In genomic region chr4:168560184-168560834, GRCh38 we compare ENCODE assay signal across 9 cellular contexts.
DNase-seq lines count a peak whose midpoint lies in the region; ATAC-seq and TF ChIP-seq lines count a peak whose summit lies in the region.
"Had no signal": no experiment of that assay in that cellular context is flagged by ENCODE, and none has a peak within 500 bp of the region (broad histone marks: within the 10 kb centered on the region; RNA-seq: fewer than 3 reads in every experiment).

No MANE protein-coding gene starts in this region.

- peak overlapping the region; percentile 45 for H3K4me2 ChIP-seq in PC-9

- ATAC-seq in stimulated activated effector memory CD8-positive, alpha-beta T cell treated with anti-CD3 and anti-CD28 coated beads, Interleukin-12 subunit alpha, Interleukin-12 subunit beta, amount 100 ng/mL, for 72 hours, result peak; percentile 47

- no peak overlapping the region for H3K4me3 ChIP-seq in PC-9

- no peaks in the 10 kb centered on the region for H3K79me2 ChIP-seq in PC-9 (ENCODE audit: low read depth)

- H3K36me3 ChIP-seq in PC-9 (ENCODE audit: low read depth), result no peaks in the 10 kb centered on the region

- H3K4me3 Mint-ChIP-seq in stimulated activated effector memory CD8-positive, alpha-beta T cell treated with anti-CD3 and anti-CD28 coated beads, Interleukin-12 subunit alpha, Interleukin-12 subunit beta, amount 100 ng/mL, for 72 hours, result no peak overlapping the region

- H3K27me3 ChIP-seq in PC-9 (ENCODE audit: insufficient read depth, low read depth), result no peaks in the 10 kb centered on the region

- no peaks in the 10 kb centered on the region for H3K9me3 Mint-ChIP-seq in stimulated activated effector memory CD8-positive, alpha-beta T cell treated with anti-CD3 and anti-CD28 coated beads, Interleukin-12 subunit alpha, Interleukin-12 subunit beta, amount 100 ng/mL, for 72 hours

- CTCF ChIA-PET in PC-9 (lab: Charles Lee), result interaction anchor here (0.6 kb wide), 1 partner anchor 95 kb away, joined by 3 read pairs; no protein-coding TSS in a partner anchor

- peaks cover 47% of the 10 kb centered on the region for H3K4me1 ChIP-seq in PC-9 (replicated peaks; ENCODE audit: insufficient read depth)

- H3F3A ChIP-seq in PC-9 (ENCODE audit: insufficient read depth, low read depth), result peaks cover 19% of the 10 kb centered on the region; the same call in 1 of the 2 replicates

- no peak overlapping the region for H2AFZ ChIP-seq in PC-9

- intact Hi-C loops in PC-9 (cut with micrococcal nuclease; ENCODE audit: unreplicated experiment), result loop anchor here (1.0 to 2.0 kb wide), 4 partner anchors 24 to 74 kb away; no protein-coding TSS in a partner anchor

- H3K36me3 Mint-ChIP-seq in stimulated activated effector memory CD8-positive, alpha-beta T cell treated with anti-CD3 and anti-CD28 coated beads, Interleukin-12 subunit alpha, Interleukin-12 subunit beta, amount 100 ng/mL, for 72 hours, result no peaks in the 10 kb centered on the region

- no peaks in the 10 kb centered on the region; the same call in 1 of the 2 replicates for H3K9me3 ChIP-seq in PC-9 (ENCODE audit: insufficient read depth, low read depth)

- POLR2A ChIA-PET in PC-9 (lab: Charles Lee; ENCODE audit: unreplicated experiment), result interaction anchor here (0.5 to 1.1 kb wide), 6 partner anchors 18 to 699 kb away, joined by 3 to 11 read pairs (median 6); partner anchors contain the start of gene CBR4

- no peaks in the 10 kb centered on the region for H3K4me1 Mint-ChIP-seq in stimulated activated effector memory CD8-positive, alpha-beta T cell treated with anti-CD3 and anti-CD28 coated beads, Interleukin-12 subunit alpha, Interleukin-12 subunit beta, amount 100 ng/mL, for 72 hours

- peak overlapping the region; percentile 80 for H3K27ac ChIP-seq in PC-9

- no peak overlapping the region for H3K27ac Mint-ChIP-seq in stimulated activated effector memory CD8-positive, alpha-beta T cell treated with anti-CD3 and anti-CD28 coated beads, Interleukin-12 subunit alpha, Interleukin-12 subunit beta, amount 100 ng/mL, for 72 hours

- DNase-seq in NCI-H1105 treated with DMSO at 0.1 percent for 48 hours (lab: John Stamatoyannopoulos, UW), result peak; percentile 15
- DNase-seq in NCI-H1105 (lab: John Stamatoyannopoulos, UW), result no peak
- DNase-seq in PC-9, result peak; percentile 58 to 86
- peak; percentile 87 for DNase-seq in fibroblast of peridontal ligament (ENCODE audit: extremely low read depth)
- DNase-seq in stimulated activated effector memory CD8-positive, alpha-beta T cell treated with anti-CD3 and anti-CD28 coated beads, Interleukin-12 subunit alpha, Interleukin-12 subunit beta, amount 100 ng/mL, for 72 hours (ENCODE audit: low spot score in 2 of 2), result no peak
- no peak for DNase-seq in stimulated activated CD4-positive, alpha-beta T cell treated with anti-CD3 and anti-CD28 coated beads, Interleukin-2, amount 100 ng/mL, for 24 hours
- no peak for DNase-seq in DMS79 treated with DMSO at 0.1 percent for 48 hours (lab: John Stamatoyannopoulos, UW)
- DNase-seq in GM13977 (ENCODE audit: low spot score), result no peak
- DNase-seq: activated effector memory CD4-positive, alpha-beta T cell treated with Interleukin-2 at 50 U/mL for 16 hours had no signal

- TF ChIP-seq CTCF in PC-9 (conservative IDR thresholded peaks at IDR 0.05) (no peak), GM13977 (IDR thresholded peaks at IDR 0.05; ENCODE audit: extremely low read depth, insufficient read depth, missing control alignments) (no peak)

- no TSS peak for BruUV-seq in PC-9 (replicated peaks; lab: Mats Ljungman, UMichigan)

- H4K20me1 ChIP-seq in PC-9 (ENCODE audit: insufficient read depth), result no peaks in the 10 kb centered on the region

- no peaks in the 10 kb centered on the region for H3K9me2 ChIP-seq in PC-9 (ENCODE audit: insufficient read depth)

- in situ Hi-C loops in GM13977 (cut with MboI; ENCODE audit: low pct_unique_long_range_greater_than_20kb, low sequenced_read_pairs, unreplicated experiment), result no loop called here

Comparison
In these comparisons a context has a peak if more than half of its experiments do, and no peak if none do; other contexts are left out.
1. DNase-seq: peak in NCI-H1105 treated with DMSO at 0.1 percent for 48 hours (single experiment), PC-9 (2 of 2) and fibroblast of peridontal ligament (single experiment); none in NCI-H1105 (single experiment), stimulated activated effector memory CD8-positive, alpha-beta T cell treated with anti-CD3 and anti-CD28 coated beads, Interleukin-12 subunit alpha, Interleukin-12 subunit beta, amount 100 ng/mL, for 72 hours (0 of 2), stimulated activated CD4-positive, alpha-beta T cell treated with anti-CD3 and anti-CD28 coated beads, Interleukin-2, amount 100 ng/mL, for 24 hours (0 of 2), DMS79 treated with DMSO at 0.1 percent for 48 hours (single experiment) and GM13977 (single experiment).